ENCODE assay signal across 8 cellular contexts in the genomic region with DNA sequence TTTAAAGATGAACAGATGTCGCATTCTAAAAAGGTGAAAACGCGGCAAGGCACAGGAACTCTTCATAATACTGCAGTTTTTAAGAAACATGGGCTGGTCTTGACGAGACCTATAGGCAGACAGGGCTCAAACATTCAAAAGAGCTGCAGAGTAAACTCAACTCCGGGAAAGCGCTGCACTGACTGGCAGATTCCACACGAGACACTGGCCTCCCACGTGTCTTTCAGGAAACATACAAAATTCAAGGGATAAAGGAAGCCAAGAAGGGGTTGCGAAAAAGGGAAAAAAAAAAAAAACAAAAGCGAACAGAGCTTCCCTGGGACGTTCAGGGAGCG. TPM values are rescaled to one million over a fixed set of nuclear protein-coding genes. Genes with fewer than 3 reads are reported as not detected.
A peak's percentile ranks its signal among the peaks of the same experiment; 100 is the strongest.
DNase-seq lines count a peak whose midpoint lies in the region; ATAC-seq, FAIRE-seq and TF ChIP-seq lines count a peak whose summit lies in the region.

No MANE protein-coding gene starts in this region.

- ATAC-seq in DND-41 (ENCODE audit: insufficient read depth, low read depth) (peak; percentile 62), GM21526 (IDR thresholded peaks at IDR 0.05; ENCODE audit: low FRiP score, unreplicated experiment) (peak; percentile 29), GM18858 (IDR thresholded peaks at IDR 0.05; ENCODE audit: unreplicated experiment) (no peak)

- WGBS in trophoblast cell (ENCODE audit: extremely low coverage, insufficient coverage, insufficient read length) = no CpG with 5 or more reads among the region's 12 CpGs

- peak overlapping the region; percentile 91 for H2BK12ac ChIP-seq in trophoblast cell (ENCODE audit: low read length)

- intact Hi-C loops in left ventricle myocardium inferior (cut with micrococcal nuclease) = no loop called here

- H3K9me3 ChIP-seq in DND-41 (ENCODE audit: insufficient read depth, low read length, severe bottlenecking) (no peaks in the 10 kb centered on the region), left ventricle myocardium inferior (replicated peaks) (no peaks in the 10 kb centered on the region), trophoblast cell (ENCODE audit: insufficient read depth, low read depth, low read length) (no peaks in the 10 kb centered on the region)

- H3K23ac ChIP-seq in trophoblast cell (ENCODE audit: low read length) = no peak overlapping the region

- TF ChIP-seq CTCF in DND-41 (IDR thresholded peaks at IDR 0.05; ENCODE audit: borderline replicate concordance, extremely low read depth, low read length, poor library complexity, severe bottlenecking) (no peak), left ventricle myocardium inferior (IDR thresholded peaks at IDR 0.05; ENCODE audit: borderline replicate concordance) (peak; percentile 3)

- peak overlapping the region; percentile 100 for H3K9ac ChIP-seq in DND-41 (ENCODE audit: low read depth, low read length)
- H3K9ac ChIP-seq in trophoblast cell (ENCODE audit: low read length) = peak overlapping the region; percentile 96

- H3K36me3 ChIP-seq in DND-41 (ENCODE audit: insufficient read depth, low read length) = peaks cover 32% of the 10 kb centered on the region
- H3K36me3 ChIP-seq in left ventricle myocardium inferior = peaks cover 14% of the 10 kb centered on the region
- H3K36me3 ChIP-seq in trophoblast cell (ENCODE audit: control insufficient read depth in 1 of 2, insufficient read depth in 2 of 2, low read length in 2 of 2) = peaks cover 5 to 8% of the 10 kb centered on the region in 2 experiments

- H2AFZ ChIP-seq in DND-41 (ENCODE audit: low read depth, low read length) (peak overlapping the region; percentile 84), trophoblast cell (ENCODE audit: insufficient read depth, low read length, poor library complexity) (peak overlapping the region; percentile 100)

- H3K18ac ChIP-seq in trophoblast cell (ENCODE audit: low read length) = peak overlapping the region; percentile 99

- H2BK120ac ChIP-seq in trophoblast cell (ENCODE audit: insufficient read depth, low read length, poor library complexity) = peak overlapping the region; percentile 99

- H4K91ac ChIP-seq in trophoblast cell (ENCODE audit: low read depth, low read length) = peak overlapping the region; percentile 100

- H3K14ac ChIP-seq in trophoblast cell (ENCODE audit: low read length) = peak overlapping the region; percentile 100

- peak overlapping the region; percentile 100 for H4K12ac ChIP-seq in trophoblast cell (ENCODE audit: low read depth, low read length)

- H3K4me3 ChIP-seq in DND-41 (ENCODE audit: low read depth in 1 of 2, low read length in 2 of 2) = peak overlapping the region; percentile 86 to 98; a peak in 3 of 4 replicates
- peak overlapping the region; percentile 91 for H3K4me3 ChIP-seq in Jurkat, Clone E6-1 (ENCODE audit: low read length)
- peak overlapping the region; percentile 96 for H3K4me3 ChIP-seq in left ventricle myocardium inferior
- H3K4me3 ChIP-seq in trophoblast cell (ENCODE audit: low read depth, low read length) = peak overlapping the region; percentile 81

- H4K20me1 ChIP-seq in DND-41 (ENCODE audit: insufficient read depth, low read length) = peaks cover 36% of the 10 kb centered on the region

- H3K4me1 ChIP-seq in DND-41 (ENCODE audit: insufficient read depth, low read length) = peaks cover 44% of the 10 kb centered on the region
- peaks cover 56% of the 10 kb centered on the region for H3K4me1 ChIP-seq in left ventricle myocardium inferior
- H3K4me1 ChIP-seq in trophoblast cell (ENCODE audit: control insufficient read depth in 1 of 2, insufficient read depth in 2 of 2, low read length in 2 of 2) = peaks cover 0 to 3% of the 10 kb centered on the region in 2 experiments

- H3K4me2 ChIP-seq in DND-41 (ENCODE audit: insufficient read depth, low read length) = peak overlapping the region; percentile 79
- peak overlapping the region; percentile 76 for H3K4me2 ChIP-seq in trophoblast cell (ENCODE audit: low read length)

- FAIRE-seq in RCC 7860 (lab: Jason Lieb, UNC) = no peak

- H3K79me2 ChIP-seq in DND-41 (ENCODE audit: insufficient read depth, low read length) = peaks cover 57% of the 10 kb centered on the region
- peaks cover 17% of the 10 kb centered on the region for H3K79me2 ChIP-seq in trophoblast cell (ENCODE audit: control insufficient read depth, insufficient read depth, low read length, poor library complexity)

- peaks cover 18% of the 10 kb centered on the region for H3K79me1 ChIP-seq in trophoblast cell (ENCODE audit: low read length)

- H2AK5ac ChIP-seq in trophoblast cell (ENCODE audit: low read length) = peak overlapping the region; percentile 99

- no peaks in the 10 kb centered on the region for H3K27me3 ChIP-seq in DND-41 (ENCODE audit: insufficient read depth, low read length, poor library complexity)
- no peaks in the 10 kb centered on the region for H3K27me3 ChIP-seq in left ventricle myocardium inferior (ENCODE audit: low read depth)
- no peaks in the 10 kb centered on the region for H3K27me3 ChIP-seq in trophoblast cell (ENCODE audit: insufficient read depth, low read length)

- peak; percentile 76 for DNase-seq in DND-41
- peak; percentile 84 for DNase-seq in Jurkat, Clone E6-1 (ENCODE audit: low read depth, low spot score)
- peak; percentile 58 for DNase-seq in RCC 7860 (ENCODE audit: low spot score)
- DNase-seq in left ventricle myocardium inferior = no peak
- peak; percentile 78 to 81 for DNase-seq in trophoblast cell

- H3K27ac ChIP-seq in DND-41 (ENCODE audit: low read length) (peak overlapping the region; percentile 100), angular gyrus (ENCODE audit: low read depth, low read length) (peak overlapping the region; percentile 84), left ventricle myocardium inferior (replicated peaks) (peak overlapping the region; percentile 100), trophoblast cell (ENCODE audit: low read depth, low read length) (peak overlapping the region; percentile 99)

- H2BK5ac ChIP-seq in trophoblast cell (ENCODE audit: low read depth, low read length, poor library complexity) = peak overlapping the region; percentile 99

- peak overlapping the region; percentile 100 for H3K4ac ChIP-seq in trophoblast cell (ENCODE audit: low read depth, low read length)

- H4K8ac ChIP-seq in trophoblast cell (ENCODE audit: low read depth, low read length) = peak overlapping the region; percentile 100

RNA-seq across cellular contexts. Expression of a gene that starts 0.6 kb away (rescaled TPM):
- polyA plus RNA-seq in Jurkat, Clone E6-1 (2012; ENCODE audit: insufficient read depth, insufficient read length) = 29.5 TPM
- 24.4 TPM for total RNA-seq in left ventricle myocardium inferior
- polyA plus RNA-seq in trophoblast cell (2013) = 153 and 154 TPM in 2 replicates

RNA-seq across cellular contexts. Expression of a gene that starts 39.7 kb away (rescaled TPM):
- polyA plus RNA-seq in Jurkat, Clone E6-1 (2012; ENCODE audit: insufficient read depth, insufficient read length) = 29.2 TPM
- 52.7 TPM for total RNA-seq in left ventricle myocardium inferior
- 80.7 and 81.7 TPM in 2 replicates for polyA plus RNA-seq in trophoblast cell (2013)
